ENCODE assay signal across 14 cellular contexts in genomic region chr10:74930962-74931361, GRCh38.
A peak's percentile ranks its signal among the peaks of the same experiment; 100 is the strongest.
DNase-seq lines count a peak whose midpoint lies in the region.
"Had no signal": no experiment of that assay in that cellular context is flagged by ENCODE, and none has a peak within 500 bp of the region (broad histone marks: within the 10 kb centered on the region; RNA-seq: fewer than 3 reads in every experiment).

No MANE protein-coding gene starts in this region.

- H3K27ac ChIP-seq in neuronal stem cell (replicated peaks; ENCODE audit: low read length): peak overlapping the region; percentile 39

- no peak overlapping the region for H2BK5ac ChIP-seq in neuronal stem cell (ENCODE audit: low read length)

- H3K14ac ChIP-seq in neuronal stem cell (ENCODE audit: low read length): no peak overlapping the region

- no peak overlapping the region for H2BK12ac ChIP-seq in neuronal stem cell (ENCODE audit: low read length)

- no peak overlapping the region for H3K23ac ChIP-seq in neuronal stem cell (ENCODE audit: low read depth, low read length, poor library complexity)

- H2BK120ac ChIP-seq in neuronal stem cell (ENCODE audit: low read depth, low read length): no peak overlapping the region

- H2BK15ac ChIP-seq in neuronal stem cell (ENCODE audit: low read length): no peak overlapping the region

- no peaks in the 10 kb centered on the region for H3K9me3 ChIP-seq in endocrine pancreas (ENCODE audit: control insufficient read depth, low read length)
- H3K9me3 ChIP-seq in neuronal stem cell (replicated peaks in 1 of 2; ENCODE audit: control insufficient read depth in 2 of 2, insufficient read depth in 1 of 2, low read depth in 1 of 2, low read length in 2 of 2): peaks cover 0 to 3% of the 10 kb centered on the region in 2 donors

- H2AFZ ChIP-seq in neuronal stem cell (ENCODE audit: low read length): no peak overlapping the region

- no peak overlapping the region for H3K4me3 ChIP-seq in endocrine pancreas (ENCODE audit: control insufficient read depth, insufficient read depth, low read length)
- H3K4me3 ChIP-seq in neuronal stem cell (ENCODE audit: low read length in 2 of 2): no peak overlapping the region

- no peaks in the 10 kb centered on the region for H3K79me1 ChIP-seq in neuronal stem cell (ENCODE audit: low read depth, low read length)

- no peak overlapping the region for H3K4ac ChIP-seq in neuronal stem cell (ENCODE audit: low read length)

- no peak overlapping the region for H4K8ac ChIP-seq in neuronal stem cell (ENCODE audit: low read depth, low read length)

- no peaks in the 10 kb centered on the region for H3K36me3 ChIP-seq in endocrine pancreas (ENCODE audit: control insufficient read depth, insufficient read depth, low read length)
- no peaks in the 10 kb centered on the region for H3K36me3 ChIP-seq in neuronal stem cell (replicated peaks in 1 of 2; ENCODE audit: control insufficient read depth in 2 of 2, insufficient read depth in 2 of 2, low read length in 2 of 2)

- no peak overlapping the region for H4K91ac ChIP-seq in neuronal stem cell (ENCODE audit: low read depth, low read length, poor library complexity)

- no peaks in the 10 kb centered on the region for H3K4me1 ChIP-seq in endocrine pancreas (ENCODE audit: control insufficient read depth, insufficient read depth, low read length)
- peaks cover 6 to 12% of the 10 kb centered on the region in 2 donors for H3K4me1 ChIP-seq in neuronal stem cell (ENCODE audit: control insufficient read depth in 2 of 2, insufficient read depth in 1 of 2, low read depth in 1 of 2, low read length in 2 of 2)

- H2AK5ac ChIP-seq in neuronal stem cell (ENCODE audit: low read depth, low read length): no peak overlapping the region

- H3K9ac ChIP-seq in endocrine pancreas (ENCODE audit: control insufficient read depth, insufficient read depth, low read length) (peak overlapping the region; percentile 10), neuronal stem cell (ENCODE audit: low read depth, low read length, poor library complexity) (no peak overlapping the region)

- no peaks in the 10 kb centered on the region for H3K27me3 ChIP-seq in endocrine pancreas (ENCODE audit: control insufficient read depth, insufficient read depth, low read length)
- no peaks in the 10 kb centered on the region for H3K27me3 ChIP-seq in neuronal stem cell (ENCODE audit: control insufficient read depth in 3 of 3, insufficient read depth in 3 of 3, low read depth in 1 of 3, low read length in 3 of 3)

- no CpG with 5 or more reads among the region's 3 CpGs for WGBS in neuronal stem cell (ENCODE audit: extremely low coverage in 2 of 2, insufficient read length in 2 of 2, insufficient replicate concordance in 1 of 2), 2 donors

- no peak overlapping the region for H3K4me2 ChIP-seq in neuronal stem cell (ENCODE audit: insufficient read depth, low read length, poor library complexity, severe bottlenecking)

- DNase-seq in DMS 273 treated with DMSO at 0.1 percent for 48 hours (lab: John Stamatoyannopoulos, UW) (peak; percentile 2), NCI-H1436 treated with DMSO at 0.1 percent for 48 hours (lab: John Stamatoyannopoulos, UW) (peak; percentile 28), neuronal stem cell (ENCODE audit: low spot score) (no peak), NCI-H1048 (lab: John Stamatoyannopoulos, UW) (no peak), iPS-NIHi11 (ENCODE audit: low spot score) (no peak), DMS53 (lab: John Stamatoyannopoulos, UW) (no peak)
- DNase-seq in NK-92 treated with Interleukin-12 subunit alpha and Interleukin-12 subunit beta, amount 100 ng/mL, for 24 hours (lab: John Stamatoyannopoulos, UW): no peak
- DNase-seq: activated CD4-positive, CD25-positive, alpha-beta regulatory T cell; activated effector memory CD4-positive, alpha-beta T cell treated with Interleukin-2 at 50 U/mL for 16 hours; left ventricle myocardium superior; naive thymus-derived CD8-positive, alpha-beta T cell; NCI-H774; right cardiac atrium had no signal

- H3K18ac ChIP-seq in neuronal stem cell (ENCODE audit: low read length): no peak overlapping the region

Comparison
In these comparisons a context has a peak if more than half of its experiments do, and no peak if none do; other contexts are left out.
1. DNase-seq: peak in DMS 273 treated with DMSO at 0.1 percent for 48 hours (single experiment) and NCI-H1436 treated with DMSO at 0.1 percent for 48 hours (single experiment); none in neuronal stem cell (single experiment), NCI-H1048 (single experiment), iPS-NIHi11 (single experiment), NK-92 treated with Interleukin-12 subunit alpha and Interleukin-12 subunit beta, amount 100 ng/mL, for 24 hours (single experiment) and DMS53 (single experiment).